ENCODE assay signal across 9 cellular contexts in genomic region chr19:32318884-32319520, GRCh38. TPM values are rescaled to one million over a fixed set of nuclear protein-coding genes. Genes with fewer than 3 reads are reported as not detected.
DNase-seq lines count a peak whose midpoint lies in the region; ATAC-seq, FAIRE-seq and TF ChIP-seq lines count a peak whose summit lies in the region.
"Had no signal": no experiment of that assay in that cellular context is flagged by ENCODE, and none has a peak within 500 bp of the region (broad histone marks: within the 10 kb centered on the region; RNA-seq: fewer than 3 reads in every experiment).

No MANE protein-coding gene starts in this region.

- TF ChIP-seq POLR2A in GM12891 (IDR thresholded peaks at IDR 0.05; ENCODE audit: low read depth, low read length): no peak

- DNase-seq in AG08395 (ENCODE audit: low spot score) (peak; percentile 49), GM12891 (ENCODE audit: insufficient read length, low spot score) (peak; percentile 22), kidney tubule cell (ENCODE audit: low spot score) (peak; percentile 37), COR-L47 (lab: John Stamatoyannopoulos, UW) (no peak)
- DNase-seq: activated naive CD8-positive, alpha-beta T cell treated with anti-CD3 and anti-CD28 coated beads, Interleukin-2, amount 10 ng/mL, durations not matched to agents 7 days and 5 days had no signal

- ATAC-seq in SK-N-SH treated with all-trans-retinoic acid at 6 μM for 48 hours (peak; percentile 56), HG03457 (IDR thresholded peaks at IDR 0.05; ENCODE audit: unreplicated experiment) (no peak), HG02571 (IDR thresholded peaks at IDR 0.05; ENCODE audit: unreplicated experiment) (no peak), GM21737 (IDR thresholded peaks at IDR 0.05; ENCODE audit: unreplicated experiment) (no peak)

- FAIRE-seq in GM12891 (lab: Jason Lieb, UNC): no peak

TF ChIP-seq in GM12891, 5 proteins besides CTCF, POLR2A, EP300 and RAD21:
- TF ChIP-seq POU2F2 (IDR thresholded peaks at IDR 0.05; ENCODE audit: low read depth, low read length) (no peak), POLR2AphosphoS5 (IDR thresholded peaks at IDR 0.05; ENCODE audit: low read depth, low read length) (no peak), TAF1 (IDR thresholded peaks at IDR 0.05; ENCODE audit: low read depth, low read length) (no peak), PAX5 (IDR thresholded peaks at IDR 0.05; ENCODE audit: insufficient read depth, low read length, severe bottlenecking) (no peak), SPI1 (IDR thresholded peaks at IDR 0.05; ENCODE audit: low read depth, low read length) (no peak)
TF ChIP-seq in GM12891: peak in this region for 0.

TF ChIP-seq in SK-N-SH treated with all-trans-retinoic acid at 6 μM for 48 hours, 23 proteins besides CTCF, POLR2A, EP300 and RAD21:
- TF ChIP-seq SNAI2 (CRISPR knock-in tag; IDR thresholded peaks at IDR 0.05) (no peak), PATZ1 (CRISPR knock-in tag; IDR thresholded peaks at IDR 0.05; ENCODE audit: borderline replicate concordance) (no peak), ESRRG (CRISPR knock-in tag; IDR thresholded peaks at IDR 0.05) (no peak)
TF ChIP-seq in SK-N-SH treated with all-trans-retinoic acid at 6 μM for 48 hours: peak in this region for 0.

RNA-seq across cellular contexts. Expression of gene ZNF507, which starts 26.4 kb away (rescaled TPM):
- polyA plus RNA-seq in GM12891 (2012; ENCODE audit: low read depth, missing spikeins): 5.6 TPM
